23 cellular contexts compared by ENCODE assay signal in the genomic region with DNA sequence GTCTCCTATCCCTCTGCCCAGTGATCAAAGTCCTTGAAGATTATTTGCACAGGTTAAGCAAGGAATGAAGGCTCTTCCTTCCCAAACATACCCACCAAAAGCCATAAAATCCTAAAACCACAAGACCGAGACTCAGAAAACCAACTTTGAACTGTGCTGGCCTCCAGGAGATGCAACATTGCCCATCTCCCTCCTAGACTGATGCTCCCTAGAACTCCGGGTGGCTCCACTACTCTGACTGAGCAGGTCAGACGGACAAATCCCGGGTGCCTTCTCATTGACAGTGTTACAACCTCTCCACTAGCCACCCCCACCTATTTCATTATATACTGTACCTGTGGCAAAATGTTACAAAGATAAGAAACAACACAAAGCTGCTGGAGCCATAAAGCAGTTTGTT.
A peak's percentile ranks its signal among the peaks of the same experiment; 100 is the strongest.
DNase-seq lines count a peak whose midpoint lies in the region; ATAC-seq, FAIRE-seq and TF ChIP-seq lines count a peak whose summit lies in the region.
"Had no signal": no experiment of that assay in that cellular context is flagged by ENCODE, and none has a peak within 500 bp of the region (broad histone marks: within the 10 kb centered on the region; RNA-seq: fewer than 3 reads in every experiment).

No MANE protein-coding gene starts in this region.

- no peaks in the 10 kb centered on the region for H3K27me3 ChIP-seq in small intestine (ENCODE audit: control insufficient read depth in 2 of 2, insufficient read depth in 2 of 2, low read length in 2 of 2)
- H3K27me3 ChIP-seq: SJCRH30 had no signal

- H3K4me1 Mint-ChIP-seq in WTC11: peaks cover 19% of the 10 kb centered on the region
- peaks cover 41% of the 10 kb centered on the region for H3K4me1 Mint-ChIP-seq in mesothelial cell of epicardium
- H3K4me1 Mint-ChIP-seq in activated CD4-positive, alpha-beta T cell treated with anti-CD3 and anti-CD28 coated beads, Interleukin-2, amount 10 ng/mL, durations not matched to agents 7 days and 5 days: peaks cover 2% of the 10 kb centered on the region

- no peak overlapping the region for H3K4me3 ChIP-seq in small intestine (ENCODE audit: low read depth in 1 of 2, low read length in 2 of 2)
- H3K4me3 ChIP-seq: SJCRH30 had no signal

- POLR2A ChIA-PET in WTC11 (lab: Charles Lee): no interaction called here
- POLR2A ChIA-PET in activated CD4-positive, alpha-beta T cell treated with anti-CD3 and anti-CD28 coated beads, Interleukin-2, amount 10 ng/mL, durations not matched to agents 7 days and 5 days (lab: Charles Lee): no interaction called here

- 37 to 71% (median 62%) methylated on average over 4 of the region's 4 CpGs for WGBS in small intestine, 3 donors

- no peaks in the 10 kb centered on the region for H3K9me3 ChIP-seq in small intestine (ENCODE audit: control insufficient read depth, low read depth)
- H3K9me3 ChIP-seq: SJCRH30 had no signal

- H3K27ac Mint-ChIP-seq in WTC11 (peak overlapping the region; percentile 7; the same call in 1 of the 2 replicates), mesothelial cell of epicardium (peak overlapping the region; percentile 11)
- no peak overlapping the region for H3K27ac Mint-ChIP-seq in activated CD4-positive, alpha-beta T cell treated with anti-CD3 and anti-CD28 coated beads, Interleukin-2, amount 10 ng/mL, durations not matched to agents 7 days and 5 days
- H3K27ac Mint-ChIP-seq: CD8-positive, alpha-beta T cell had no signal

- H3K36me3 Mint-ChIP-seq in WTC11: no peaks in the 10 kb centered on the region
- H3K36me3 Mint-ChIP-seq in mesothelial cell of epicardium: no peaks in the 10 kb centered on the region
- peaks cover 2% of the 10 kb centered on the region for H3K36me3 Mint-ChIP-seq in activated CD4-positive, alpha-beta T cell treated with anti-CD3 and anti-CD28 coated beads, Interleukin-2, amount 10 ng/mL, durations not matched to agents 7 days and 5 days (ENCODE audit: low read depth)
- H3K36me3 Mint-ChIP-seq: CD8-positive, alpha-beta T cell had no signal

- DNase-seq in HT-29 (ENCODE audit: low spot score): peak; percentile 34
- DNase-seq in WTC11 (ENCODE audit: low spot score): no peak
- DNase-seq in mesothelial cell of epicardium (ENCODE audit: low spot score in 2 of 2, unreplicated experiment in 2 of 2): no peak
- peak; percentile 31 for DNase-seq in small intestine
- DNase-seq in T-helper 2 cell: no peak
- no peak for DNase-seq in activated CD4-positive, alpha-beta T cell treated with anti-CD3 and anti-CD28 coated beads, Interleukin-2, amount 10 ng/mL, durations not matched to agents 7 days and 5 days
- DNase-seq: AML-193; C1 segment of cervical spinal cord; Calu3; CD8-positive, alpha-beta T cell; DMS53; GDM1; GOT3; KG1; NCI-H1105 treated with DMSO at 0.1 percent for 48 hours; NCI-H2081; NCI-H2171; NCI-H524 treated with DMSO at 0.1 percent for 48 hours; SJCRH30 had no signal

- FAIRE-seq in small intestine (lab: Jason Lieb, UNC): no peak
- FAIRE-seq: HepG2, RCC 7860 had no signal

- H3K4me3 Mint-ChIP-seq in WTC11: no peak overlapping the region
- no peak overlapping the region for H3K4me3 Mint-ChIP-seq in mesothelial cell of epicardium
- no peak overlapping the region for H3K4me3 Mint-ChIP-seq in activated CD4-positive, alpha-beta T cell treated with anti-CD3 and anti-CD28 coated beads, Interleukin-2, amount 10 ng/mL, durations not matched to agents 7 days and 5 days
- H3K4me3 Mint-ChIP-seq: CD8-positive, alpha-beta T cell had no signal

- no peaks in the 10 kb centered on the region for H3K27me3 Mint-ChIP-seq in WTC11 (ENCODE audit: low read depth)
- no peaks in the 10 kb centered on the region for H3K27me3 Mint-ChIP-seq in mesothelial cell of epicardium (ENCODE audit: low read depth)
- H3K27me3 Mint-ChIP-seq in activated CD4-positive, alpha-beta T cell treated with anti-CD3 and anti-CD28 coated beads, Interleukin-2, amount 10 ng/mL, durations not matched to agents 7 days and 5 days: no peaks in the 10 kb centered on the region

- TF ChIP-seq CTCF in WTC11 (IDR thresholded peaks at IDR 0.05) (no peak), mesothelial cell of epicardium (IDR thresholded peaks at IDR 0.05; ENCODE audit: unreplicated experiment) (no peak)

- H3K9me3 Mint-ChIP-seq in WTC11: 0 out of 2 replicates have a peak, but pooled peaks cover 4% of the 10 kb centered on the region
- H3K9me3 Mint-ChIP-seq in mesothelial cell of epicardium: no peaks in the 10 kb centered on the region
- no peaks in the 10 kb centered on the region for H3K9me3 Mint-ChIP-seq in activated CD4-positive, alpha-beta T cell treated with anti-CD3 and anti-CD28 coated beads, Interleukin-2, amount 10 ng/mL, durations not matched to agents 7 days and 5 days
- H3K9me3 Mint-ChIP-seq: CD8-positive, alpha-beta T cell had no signal

- no peak overlapping the region for H3K27ac ChIP-seq in small intestine (ENCODE audit: low read depth in 1 of 2, low read length in 1 of 2)
- H3K27ac ChIP-seq: SJCRH30 had no signal

- CTCF ChIA-PET in WTC11 (lab: Charles Lee): interaction anchor here (1.1 kb wide), 1 partner anchor 14 kb away, joined by 5 read pairs; no protein-coding TSS in a partner anchor
- CTCF ChIA-PET in activated CD4-positive, alpha-beta T cell treated with anti-CD3 and anti-CD28 coated beads, Interleukin-2, amount 10 ng/mL, durations not matched to agents 7 days and 5 days (lab: Charles Lee): no interaction called here

- no peaks in the 10 kb centered on the region for H3K4me1 ChIP-seq in small intestine (ENCODE audit: control insufficient read depth in 2 of 2, insufficient read depth in 1 of 2, low read depth in 1 of 2, low read length in 1 of 2)

- no peaks in the 10 kb centered on the region for H3K36me3 ChIP-seq in small intestine (ENCODE audit: control insufficient read depth in 2 of 2, insufficient read depth in 2 of 2, low read length in 2 of 2)
- H3K36me3 ChIP-seq: SJCRH30 had no signal

- no peak for ATAC-seq in WTC11
- ATAC-seq in GM21737 (IDR thresholded peaks at IDR 0.05; ENCODE audit: unreplicated experiment): no peak
- ATAC-seq: CD8-positive, alpha-beta T cell; HCT116; HepG2 had no signal

TF ChIP-seq in WTC11, 78 proteins besides CTCF, POLR2A, EP300 and RAD21 (continues in another document):
- TF ChIP-seq SP1 (CRISPR knock-in tag; conservative IDR thresholded peaks at IDR 0.05) (no peak), MYBL2 (CRISPR knock-in tag; IDR thresholded peaks at IDR 0.05) (no peak), IRF2 (CRISPR knock-in tag; IDR thresholded peaks at IDR 0.05; ENCODE audit: borderline replicate concordance, low read depth) (no peak), NFATC4 (CRISPR knock-in tag; IDR thresholded peaks at IDR 0.05) (no peak), EMX1 (CRISPR knock-in tag; IDR thresholded peaks at IDR 0.05) (no peak), ZNF232 (CRISPR knock-in tag; IDR thresholded peaks at IDR 0.05) (no peak)
- TF ChIP-seq, protein P1, sequence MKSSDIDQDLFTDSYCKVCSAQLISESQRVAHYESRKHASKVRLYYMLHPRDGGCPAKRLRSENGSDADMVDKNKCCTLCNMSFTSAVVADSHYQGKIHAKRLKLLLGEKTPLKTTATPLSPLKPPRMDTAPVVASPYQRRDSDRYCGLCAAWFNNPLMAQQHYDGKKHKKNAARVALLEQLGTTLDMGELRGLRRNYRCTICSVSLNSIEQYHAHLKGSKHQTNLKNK (CRISPR knock-in tag; IDR thresholded peaks at IDR 0.05): no peak
- TF ChIP-seq, protein P2, sequence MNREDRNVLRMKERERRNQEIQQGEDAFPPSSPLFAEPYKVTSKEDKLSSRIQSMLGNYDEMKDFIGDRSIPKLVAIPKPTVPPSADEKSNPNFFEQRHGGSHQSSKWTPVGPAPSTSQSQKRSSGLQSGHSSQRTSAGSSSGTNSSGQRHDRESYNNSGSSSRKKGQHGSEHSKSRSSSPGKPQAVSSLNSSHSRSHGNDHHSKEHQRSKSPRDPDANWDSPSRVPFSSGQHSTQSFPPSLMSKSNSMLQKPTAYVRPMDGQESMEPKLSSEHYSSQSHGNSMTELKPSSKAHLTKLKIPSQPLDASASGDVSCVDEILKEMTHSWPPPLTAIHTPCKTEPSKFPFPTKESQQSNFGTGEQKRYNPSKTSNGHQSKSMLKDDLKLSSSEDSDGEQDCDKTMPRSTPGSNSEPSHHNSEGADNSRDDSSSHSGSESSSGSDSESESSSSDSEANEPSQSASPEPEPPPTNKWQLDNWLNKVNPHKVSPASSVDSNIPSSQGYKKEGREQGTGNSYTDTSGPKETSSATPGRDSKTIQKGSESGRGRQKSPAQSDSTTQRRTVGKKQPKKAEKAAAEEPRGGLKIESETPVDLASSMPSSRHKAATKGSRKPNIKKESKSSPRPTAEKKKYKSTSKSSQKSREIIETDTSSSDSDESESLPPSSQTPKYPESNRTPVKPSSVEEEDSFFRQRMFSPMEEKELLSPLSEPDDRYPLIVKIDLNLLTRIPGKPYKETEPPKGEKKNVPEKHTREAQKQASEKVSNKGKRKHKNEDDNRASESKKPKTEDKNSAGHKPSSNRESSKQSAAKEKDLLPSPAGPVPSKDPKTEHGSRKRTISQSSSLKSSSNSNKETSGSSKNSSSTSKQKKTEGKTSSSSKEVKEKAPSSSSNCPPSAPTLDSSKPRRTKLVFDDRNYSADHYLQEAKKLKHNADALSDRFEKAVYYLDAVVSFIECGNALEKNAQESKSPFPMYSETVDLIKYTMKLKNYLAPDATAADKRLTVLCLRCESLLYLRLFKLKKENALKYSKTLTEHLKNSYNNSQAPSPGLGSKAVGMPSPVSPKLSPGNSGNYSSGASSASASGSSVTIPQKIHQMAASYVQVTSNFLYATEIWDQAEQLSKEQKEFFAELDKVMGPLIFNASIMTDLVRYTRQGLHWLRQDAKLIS (CRISPR knock-in tag; IDR thresholded peaks at IDR 0.05; ENCODE audit: borderline replicate concordance): no peak
- TF ChIP-seq, protein P3, sequence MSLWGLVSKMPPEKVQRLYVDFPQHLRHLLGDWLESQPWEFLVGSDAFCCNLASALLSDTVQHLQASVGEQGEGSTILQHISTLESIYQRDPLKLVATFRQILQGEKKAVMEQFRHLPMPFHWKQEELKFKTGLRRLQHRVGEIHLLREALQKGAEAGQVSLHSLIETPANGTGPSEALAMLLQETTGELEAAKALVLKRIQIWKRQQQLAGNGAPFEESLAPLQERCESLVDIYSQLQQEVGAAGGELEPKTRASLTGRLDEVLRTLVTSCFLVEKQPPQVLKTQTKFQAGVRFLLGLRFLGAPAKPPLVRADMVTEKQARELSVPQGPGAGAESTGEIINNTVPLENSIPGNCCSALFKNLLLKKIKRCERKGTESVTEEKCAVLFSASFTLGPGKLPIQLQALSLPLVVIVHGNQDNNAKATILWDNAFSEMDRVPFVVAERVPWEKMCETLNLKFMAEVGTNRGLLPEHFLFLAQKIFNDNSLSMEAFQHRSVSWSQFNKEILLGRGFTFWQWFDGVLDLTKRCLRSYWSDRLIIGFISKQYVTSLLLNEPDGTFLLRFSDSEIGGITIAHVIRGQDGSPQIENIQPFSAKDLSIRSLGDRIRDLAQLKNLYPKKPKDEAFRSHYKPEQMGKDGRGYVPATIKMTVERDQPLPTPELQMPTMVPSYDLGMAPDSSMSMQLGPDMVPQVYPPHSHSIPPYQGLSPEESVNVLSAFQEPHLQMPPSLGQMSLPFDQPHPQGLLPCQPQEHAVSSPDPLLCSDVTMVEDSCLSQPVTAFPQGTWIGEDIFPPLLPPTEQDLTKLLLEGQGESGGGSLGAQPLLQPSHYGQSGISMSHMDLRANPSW (CRISPR knock-in tag; conservative IDR thresholded peaks at IDR 0.05; ENCODE audit: low read depth): no peak

Comparison
In these comparisons a context has a peak if more than half of its experiments do, and no peak if none do; other contexts are left out.
1. DNase-seq: peak in HT-29 (single experiment) and small intestine (single experiment); none in WTC11 (single experiment), mesothelial cell of epicardium (0 of 2), T-helper 2 cell (0 of 5) and activated CD4-positive, alpha-beta T cell treated with anti-CD3 and anti-CD28 coated beads, Interleukin-2, amount 10 ng/mL, durations not matched to agents 7 days and 5 days (single experiment).